Comparison of ENCODE assay signal across 16 cellular contexts in genomic region chr20:5197270-5197827, GRCh38.
DNase-seq lines count a peak whose midpoint lies in the region; ATAC-seq and TF ChIP-seq lines count a peak whose summit lies in the region.
"Had no signal": no experiment of that assay in that cellular context is flagged by ENCODE, and none has a peak within 500 bp of the region (broad histone marks: within the 10 kb centered on the region; RNA-seq: fewer than 3 reads in every experiment).

No MANE protein-coding gene starts in this region.

- peaks cover 0 to 10% of the 10 kb centered on the region in 2 donors for H3K4me1 ChIP-seq in adrenal gland (replicated peaks in 1 of 2)
- peaks cover 0 to 44% (median 26%) of the 10 kb centered on the region in 9 donors for H3K4me1 ChIP-seq in heart right ventricle
- H3K4me1 ChIP-seq in psoas muscle: peaks cover 18% of the 10 kb centered on the region
- H3K4me1 ChIP-seq in MM.1S (ENCODE audit: low read length): peaks cover 22% of the 10 kb centered on the region
- H3K4me1 ChIP-seq: BE2C had no signal

- no peak overlapping the region for H3K9ac ChIP-seq in MM.1S (ENCODE audit: low read length)

- H3K9me2 ChIP-seq in MM.1S (replicated peaks; ENCODE audit: insufficient read depth, low read length): no peaks in the 10 kb centered on the region

- WGBS in adrenal gland, 4 donors: 49 to 69% (median 62%) methylated on average over 11 of the region's 11 CpGs
- 52 to 60% methylated on average over 11 of the region's 11 CpGs for WGBS in heart right ventricle, 2 donors
- WGBS in psoas muscle, 3 donors: 74 to 81% (median 74%) methylated on average over 11 of the region's 11 CpGs

- H3K79me2 ChIP-seq in MM.1S (ENCODE audit: low read length): peaks cover 34% of the 10 kb centered on the region

- TF ChIP-seq POLR2A in adrenal gland (IDR thresholded peaks at IDR 0.05): no peak

- intact Hi-C loops in adrenal gland (cut with DNase I): no loop called here
- intact Hi-C loops in heart right ventricle (cut with DNase I): no loop called here
- intact Hi-C loops in psoas muscle (cut with DNase I): no loop called here

- H3F3A ChIP-seq in MM.1S (ENCODE audit: insufficient read depth, low read length): peaks cover 23% of the 10 kb centered on the region

- TF ChIP-seq CTCF in adrenal gland (IDR thresholded peaks at IDR 0.05) (no peak), heart right ventricle (IDR thresholded peaks at IDR 0.05) (no peak), psoas muscle (IDR thresholded peaks at IDR 0.05) (no peak), MM.1S (IDR thresholded peaks at IDR 0.05; ENCODE audit: low read length) (no peak), coronary artery (IDR thresholded peaks at IDR 0.05) (no peak)

- ATAC-seq in heart right ventricle (peak; percentile 60 to 86 (median 80)), psoas muscle (no peak), HG02798 (IDR thresholded peaks at IDR 0.05; ENCODE audit: poor library complexity, unreplicated experiment) (no peak)

- H3K36me3 ChIP-seq in adrenal gland (replicated peaks in 1 of 2): no peaks in the 10 kb centered on the region
- peaks cover 0 to 77% (median 5%) of the 10 kb centered on the region in 9 donors for H3K36me3 ChIP-seq in heart right ventricle
- peaks cover 0 to 29% of the 10 kb centered on the region in 2 donors for H3K36me3 ChIP-seq in psoas muscle (ENCODE audit: insufficient read depth in 1 of 2, low read depth in 1 of 2)
- H3K36me3 ChIP-seq in MM.1S (replicated peaks; ENCODE audit: insufficient read depth, low read length): no peaks in the 10 kb centered on the region
- H3K36me3 ChIP-seq: BE2C had no signal

- H4K20me1 ChIP-seq in MM.1S (ENCODE audit: insufficient read depth, low read length): no peaks in the 10 kb centered on the region

- peak overlapping the region in 2 of 5 donors; percentile 5 to 32 for H3K27ac ChIP-seq in adrenal gland
- H3K27ac ChIP-seq in heart right ventricle: peak overlapping the region; percentile 50 to 81 (median 72)
- H3K27ac ChIP-seq in psoas muscle: peak overlapping the region; percentile 65
- no peak overlapping the region for H3K27ac ChIP-seq in MM.1S (ENCODE audit: low read length)
- H3K27ac ChIP-seq in coronary artery: no peak overlapping the region

- H3K4me3 ChIP-seq in adrenal gland (no peak overlapping the region), heart right ventricle (no peak overlapping the region), psoas muscle (no peak overlapping the region), MM.1S (ENCODE audit: low read length) (no peak overlapping the region), coronary artery (no peak overlapping the region)

- in situ Hi-C loops in G401 (cut with HindIII; ENCODE audit: low sequenced_read_pairs): no loop called here

- H3K4me2 ChIP-seq in MM.1S (ENCODE audit: low read depth, low read length): no peak overlapping the region

- H3K27me3 ChIP-seq in adrenal gland (no peaks in the 10 kb centered on the region), heart right ventricle (no peaks in the 10 kb centered on the region), psoas muscle (ENCODE audit: insufficient read depth in 3 of 3, low read length in 2 of 3) (no peaks in the 10 kb centered on the region), MM.1S (replicated peaks; ENCODE audit: insufficient read depth, low read length) (no peaks in the 10 kb centered on the region)
- H3K27me3 ChIP-seq: BE2C had no signal

- no peaks in the 10 kb centered on the region for H3K9me3 ChIP-seq in adrenal gland (replicated peaks in 1 of 3)
- H3K9me3 ChIP-seq in heart right ventricle: no peaks in the 10 kb centered on the region
- no peaks in the 10 kb centered on the region for H3K9me3 ChIP-seq in psoas muscle
- no peaks in the 10 kb centered on the region for H3K9me3 ChIP-seq in MM.1S (replicated peaks; ENCODE audit: insufficient read depth, low read length)
- H3K9me3 ChIP-seq: BE2C had no signal

- DNase-seq in G401 (ENCODE audit: low spot score): peak; percentile 14
- DNase-seq in adrenal gland: peak in 6 of 7 donors; percentile 35 to 79 (median 69)
- DNase-seq in heart right ventricle: no peak
- DNase-seq in psoas muscle: no peak
- no peak for DNase-seq in MM.1S
- no peak for DNase-seq in coronary artery (ENCODE audit: low spot score)
- DNase-seq: BE2C; CD4-positive, CD25-positive, alpha-beta regulatory T cell; EL; MV-4-11; NCI-H1105 treated with DMSO at 0.1 percent for 48 hours; NCI-H2029 treated with DMSO at 0.1 percent for 48 hours; NCI-H226; NCI-H510A treated with DMSO at 0.1 percent for 48 hours; NCI-H748 treated with DMSO at 0.1 percent for 48 hours had no signal

- no peak overlapping the region for H2AFZ ChIP-seq in MM.1S (ENCODE audit: low read length)

Comparison
In these comparisons a context has a peak if more than half of its experiments do, and no peak if none do; other contexts are left out.
1. DNase-seq: peak in G401 (single experiment) and adrenal gland (6 of 7); none in heart right ventricle (0 of 2), psoas muscle (0 of 2), MM.1S (single experiment) and coronary artery (single experiment).
2. H3K27ac ChIP-seq: peak in heart right ventricle (10 of 10) and psoas muscle (single experiment); none in MM.1S (single experiment) and coronary artery (0 of 2).
3. ATAC-seq: peak in heart right ventricle (8 of 8); none in psoas muscle (0 of 4) and HG02798 (single experiment).